ENCODE assay signal across 30 cellular contexts in genomic region chr5:133569347-133569746, GRCh38. TPM values are rescaled to one million over a fixed set of nuclear protein-coding genes. Genes with fewer than 3 reads are reported as not detected.
A peak's percentile ranks its signal among the peaks of the same experiment; 100 is the strongest.
DNase-seq lines count a peak whose midpoint lies in the region; ATAC-seq and TF ChIP-seq lines count a peak whose summit lies in the region.
"Had no signal": no experiment of that assay in that cellular context is flagged by ENCODE, and none has a peak within 500 bp of the region (broad histone marks: within the 10 kb centered on the region; RNA-seq: fewer than 3 reads in every experiment).

No MANE protein-coding gene starts in this region.

- CTCF ChIA-PET in MCF 10A (lab: Yijun Ruan, JAX) (interaction anchor here (0.6 to 2.0 kb wide), 7 partner anchors 10 to 1898 kb away, joined by 3 to 7 read pairs (median 4); no protein-coding TSS in a partner anchor), mammary epithelial cell (lab: Charles Lee; ENCODE audit: low non-redundant PET) (no interaction called here)

- H3K27me3 Mint-ChIP-seq in MCF 10A (ENCODE audit: insufficient read depth, unreplicated experiment) = peaks cover 86% of the 10 kb centered on the region

- no peak overlapping the region for H2AFZ ChIP-seq in mammary epithelial cell (ENCODE audit: low read depth, low read length)
- H2AFZ ChIP-seq: hepatocyte had no signal

- dilution Hi-C loops in mammary epithelial cell (cut with HindIII; ENCODE audit: low sequenced_read_pairs) = no loop called here

- H3K27ac ChIP-seq in mammary epithelial cell (ENCODE audit: insufficient read depth, low read depth, low read length) = no peak overlapping the region
- H3K27ac ChIP-seq: 22Rv1, epithelial cell of prostate, hepatocyte, KMS-11 had no signal

- no peak overlapping the region for H3K27ac Mint-ChIP-seq in MCF 10A (ENCODE audit: low read depth, unreplicated experiment)
- H3K27ac Mint-ChIP-seq: activated CD8-positive, alpha-beta T cell treated with anti-CD3 and anti-CD28 coated beads for 36 hours; brain; CD14-positive monocyte; nephron; T-helper 17 cell had no signal

- H3K79me2 ChIP-seq in mammary epithelial cell (ENCODE audit: insufficient read depth, low read length) = no peaks in the 10 kb centered on the region
- H3K79me2 ChIP-seq: hepatocyte had no signal

- H3K36me3 ChIP-seq in mammary epithelial cell (ENCODE audit: insufficient read depth, low read length) = no peaks in the 10 kb centered on the region

- no peak for TF ChIP-seq CTCF in MCF 10A (IDR thresholded peaks at IDR 0.05; ENCODE audit: unreplicated experiment)
- no peak for TF ChIP-seq CTCF in mammary epithelial cell (conservative IDR thresholded peaks at IDR 0.05 in 1 of 2, IDR thresholded peaks at IDR 0.05 in 1 of 2; ENCODE audit: extremely low read depth in 1 of 2, insufficient read depth in 1 of 2, low read depth in 1 of 2, low read length in 2 of 2)

- H3K4me3 Mint-ChIP-seq in MCF 10A (ENCODE audit: unreplicated experiment) = no peak overlapping the region
- H3K4me3 Mint-ChIP-seq: activated CD8-positive, alpha-beta T cell treated with anti-CD3 and anti-CD28 coated beads for 36 hours; brain; CD14-positive monocyte; nephron; T-helper 17 cell had no signal

- peaks cover 16% of the 10 kb centered on the region for H3K9me3 Mint-ChIP-seq in MCF 10A (ENCODE audit: unreplicated experiment)

- no peaks in the 10 kb centered on the region for H3K9me3 ChIP-seq in mammary epithelial cell (replicated peaks; ENCODE audit: insufficient read depth, low read length)

- intact Hi-C loops in MCF 10A (cut with micrococcal nuclease) (no loop called here), mammary epithelial cell (cut with micrococcal nuclease) (loop anchor here (5.0 kb wide), 1 partner anchor 322 kb away; no protein-coding TSS in a partner anchor)

- no peak overlapping the region for H3K9ac ChIP-seq in mammary epithelial cell (ENCODE audit: insufficient read depth, low read length)
- H3K9ac ChIP-seq: KMS-11 had no signal

- no peak overlapping the region for H3K4me3 ChIP-seq in mammary epithelial cell (replicated peaks in 1 of 3; ENCODE audit: insufficient read depth in 1 of 3, low read depth in 2 of 3, low read length in 3 of 3)
- H3K4me3 ChIP-seq: hepatocyte had no signal

- no peaks in the 10 kb centered on the region for H4K20me1 ChIP-seq in mammary epithelial cell (ENCODE audit: insufficient read depth, low read length)

- no peaks in the 10 kb centered on the region for H3K36me3 Mint-ChIP-seq in MCF 10A (ENCODE audit: insufficient read depth, unreplicated experiment)
- H3K36me3 Mint-ChIP-seq: brain, CD14-positive monocyte had no signal

- DNase-seq in MCF 10A (ENCODE audit: unreplicated experiment) (peak; percentile 47), mammary epithelial cell (no peak), dedifferentiated amniotic fluid mesenchymal stem cell (ENCODE audit: extremely low spot score) (peak; percentile 63), fibroblast of the conjunctiva (ENCODE audit: low read depth) (peak; percentile 45), retina (no peak)
- no peak for DNase-seq in activated CD4-positive, alpha-beta T cell treated with anti-CD3 and anti-CD28 coated beads for 4 hours
- DNase-seq: activated CD4-positive, CD25-positive, alpha-beta regulatory T cell treated with anti-CD3 and anti-CD28 coated beads, Interleukin-2, amount 50 U/mL, for 72 hours; activated CD8-positive, alpha-beta T cell treated with anti-CD3 and anti-CD28 coated beads for 36 hours; activated naive CD4-positive, alpha-beta T cell treated with anti-CD3 and anti-CD28 coated beads, Interleukin-2, amount 50 U/mL, for 16 hours; amniotic stem cell; DMS79; left cardiac atrium; NCI-H1417 treated with DMSO at 0.1 percent for 48 hours; NCI-H2081; NCI-H69; stimulated activated CD4-positive, alpha-beta T cell treated with anti-CD3 and anti-CD28 coated beads, Interleukin-15, amount 100 ng/mL, for 24 hours; stimulated activated CD4-positive, alpha-beta T cell treated with anti-CD3 and anti-CD28 coated beads, Interleukin-4, amount 100 ng/mL, for 4 hours; T-helper 17 cell; trophoblast cell had no signal

- WGBS in mammary epithelial cell (ENCODE audit: low coverage, missing lambda C conversion rate) = 95% methylated on average over 1 of the region's 1 CpG

- in situ Hi-C loops in mammary epithelial cell (cut with MboI; ENCODE audit: low sequenced_read_pairs in 2 of 2) = no loop called here

- POLR2A ChIA-PET in MCF 10A (lab: Yijun Ruan, JAX) = interaction anchor here (1.3 kb wide), 1 partner anchor 12 kb away, joined by 4 read pairs; no protein-coding TSS in a partner anchor

- H3K27me3 ChIP-seq in mammary epithelial cell (ENCODE audit: insufficient read depth, low read length) = peaks cover 2% of the 10 kb centered on the region

- no peaks in the 10 kb centered on the region for H3K4me1 Mint-ChIP-seq in MCF 10A (ENCODE audit: insufficient read depth, unreplicated experiment)
- H3K4me1 Mint-ChIP-seq: brain, CD14-positive monocyte, nephron, T-helper 17 cell had no signal

- no peaks in the 10 kb centered on the region for H3K4me1 ChIP-seq in mammary epithelial cell (ENCODE audit: insufficient read depth, low read length)

- H3K4me2 ChIP-seq in mammary epithelial cell (ENCODE audit: insufficient read depth, low read depth, low read length) = no peak overlapping the region
- H3K4me2 ChIP-seq: hepatocyte, KMS-11 had no signal

- BruUV-seq in MCF 10A (replicated peaks; lab: Mats Ljungman, UMichigan) = no TSS peak
- no TSS peak for BruUV-seq in mammary epithelial cell (replicated peaks; lab: Mats Ljungman, UMichigan)

- ATAC-seq in HG02642 (IDR thresholded peaks at IDR 0.05; ENCODE audit: poor library complexity, unreplicated experiment) (no peak), GM18511 (IDR thresholded peaks at IDR 0.05; ENCODE audit: unreplicated experiment) (no peak)
- ATAC-seq: activated CD8-positive, alpha-beta T cell treated with anti-CD3 and anti-CD28 coated beads for 36 hours; left cardiac atrium; Right ventricle myocardium inferior; T-helper 17 cell had no signal

RNA-seq across cellular contexts. Expression of gene FSTL4, which starts 43.0 kb away (rescaled TPM):
- total RNA-seq in MCF 10A (2022) = 0.12 TPM in 1 of 2 replicates, not detected in the other
- total RNA-seq in mammary epithelial cell = 1 to 10 TPM; 1.1 to 3.7 TPM
- 1.4 TPM for polyA plus RNA-seq in mammary epithelial cell
- not detected for polyA minus RNA-seq in mammary epithelial cell
- total RNA-seq: activated CD8-positive, alpha-beta T cell treated with anti-CD3 and anti-CD28 coated beads for 36 hours; pulmonary artery endothelial cell; Right ventricle myocardium inferior had no signal
- polyA plus RNA-seq: CD14-positive monocyte had no signal

Comparison
In these comparisons a context has a peak if more than half of its experiments do, and no peak if none do; other contexts are left out.
1. DNase-seq: peak in MCF 10A (single experiment), dedifferentiated amniotic fluid mesenchymal stem cell (single experiment) and fibroblast of the conjunctiva (single experiment); none in mammary epithelial cell (single experiment), activated CD4-positive, alpha-beta T cell treated with anti-CD3 and anti-CD28 coated beads for 4 hours (0 of 2) and retina (single experiment).